1 cellular context compared by ENCODE assay signal in the genomic region with DNA sequence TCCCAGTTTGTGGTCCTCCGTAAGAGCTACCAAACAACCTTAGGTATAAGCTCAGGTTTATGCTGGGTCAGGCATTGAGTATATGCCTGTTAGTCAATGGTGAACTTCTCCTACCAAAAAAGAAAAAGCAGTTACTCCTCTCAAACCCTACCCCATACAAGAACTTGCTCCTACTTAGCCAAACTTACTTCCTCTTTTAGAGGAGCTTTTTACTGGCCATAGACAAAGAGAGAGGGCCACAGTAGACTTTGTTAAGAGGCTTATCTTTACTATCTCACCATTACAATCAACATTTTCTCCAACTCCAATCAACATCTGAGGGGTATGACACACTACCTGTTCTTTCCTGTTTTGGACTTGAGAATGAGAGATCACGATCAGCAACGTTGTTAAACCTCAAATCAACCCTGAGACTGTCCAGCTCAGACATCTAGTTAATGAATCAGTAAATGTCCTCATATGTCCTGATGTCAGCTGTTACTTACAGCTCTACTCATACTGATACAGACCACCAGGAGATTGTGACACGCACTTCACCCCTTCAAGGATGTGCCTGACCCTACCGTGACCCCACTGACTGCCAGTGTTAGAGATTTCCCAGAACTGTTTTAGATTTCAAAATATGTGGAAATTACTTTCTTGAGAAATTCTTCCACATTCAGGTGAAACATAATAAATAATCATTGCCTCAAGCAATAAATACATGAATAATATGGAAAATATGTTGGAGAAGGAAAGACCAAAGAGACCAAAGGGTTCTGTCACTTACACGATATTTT.
TF ChIP-seq lines count a peak whose summit lies in the region.

No MANE protein-coding gene starts in this region.

TF ChIP-seq in SK-N-SH treated with all-trans-retinoic acid at 6 μM for 48 hours, 23 proteins besides CTCF, POLR2A, EP300 and RAD21 (continued from another document):
- TF ChIP-seq OSR1 (CRISPR knock-in tag; IDR thresholded peaks at IDR 0.05) (no peak), RARB (CRISPR knock-in tag; IDR thresholded peaks at IDR 0.05) (peak; percentile 30; the same call in 1 of the 2 replicates)
